In the genomic region with DNA sequence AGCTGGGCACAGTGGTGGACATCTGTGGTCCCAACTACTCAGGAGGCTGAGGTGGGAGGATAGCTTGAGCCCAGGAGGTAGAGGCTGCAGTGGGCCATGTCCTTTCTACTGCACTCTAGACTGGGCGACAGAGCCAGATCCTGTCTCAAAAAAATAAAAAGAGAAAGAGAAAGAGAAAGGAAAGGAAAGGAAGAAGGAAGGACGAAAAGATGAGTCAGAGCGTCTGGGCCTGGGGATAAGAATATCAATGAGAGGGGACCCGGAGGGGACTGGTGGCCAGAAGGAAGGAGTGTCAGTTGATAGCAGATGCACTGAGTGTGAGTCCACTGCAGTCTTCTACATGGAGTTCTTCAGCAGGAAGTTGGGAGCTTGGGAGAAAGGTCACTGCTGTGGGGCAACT, we compare ENCODE assay signal across 21 cellular contexts.
DNase-seq lines count a peak whose midpoint lies in the region; ATAC-seq, FAIRE-seq and TF ChIP-seq lines count a peak whose summit lies in the region.
"Had no signal": no experiment of that assay in that cellular context is flagged by ENCODE, and none has a peak within 500 bp of the region (broad histone marks: within the 10 kb centered on the region; RNA-seq: fewer than 3 reads in every experiment).

No MANE protein-coding gene starts in this region.

- TF ChIP-seq EP300 in K562 (IDR thresholded peaks at IDR 0.05; ENCODE audit: low read length), result peak; percentile 79; the same call in 1 of the 2 replicates

- H3K4me3 ChIP-seq in K562 (no peak overlapping the region), HAP-1 (no peak overlapping the region)
- H3K4me3 ChIP-seq: BLaER1 treated with 17β-estradiol and CSF1 and Interleukin-3, amounts not matched to agents 10 nM and 100 nM; Peyer's patch had no signal

- H3K36me3 Mint-ChIP-seq in T-helper 17 cell (ENCODE audit: low read depth), result peaks cover 3% of the 10 kb centered on the region
- H3K36me3 Mint-ChIP-seq: CD8-positive, alpha-beta memory T cell had no signal

- peaks cover 10% of the 10 kb centered on the region for H3K4me1 Mint-ChIP-seq in T-helper 17 cell

- peaks cover 1 to 11% of the 10 kb centered on the region in 2 experiments; a peak in 4 of 5 replicates for H3K27me3 ChIP-seq in K562 (ENCODE audit: control insufficient read depth in 2 of 2, insufficient read depth in 2 of 2, low read length in 2 of 2)
- H3K27me3 ChIP-seq in HAP-1 (ENCODE audit: low read depth), result no peaks in the 10 kb centered on the region
- H3K27me3 ChIP-seq: BLaER1 treated with 17β-estradiol and CSF1 and Interleukin-3, amounts not matched to agents 10 nM and 100 nM; Peyer's patch had no signal

- H4K20me1 ChIP-seq in K562 (replicated peaks; ENCODE audit: control insufficient read depth, insufficient read depth, low read length), result no peaks in the 10 kb centered on the region
- H4K20me1 ChIP-seq: BLaER1 treated with 17β-estradiol and CSF1 and Interleukin-3, amounts not matched to agents 10 nM and 100 nM had no signal

- ATAC-seq in T-helper 17 cell, result no peak
- ATAC-seq in K562, result peak; percentile 82
- ATAC-seq: Right ventricle myocardium inferior had no signal

- H3K4me2 ChIP-seq in K562 (ENCODE audit: insufficient read depth, low read length), result peak overlapping the region; percentile 59

- no peak for TF ChIP-seq RAD21 in K562 (CRISPR knock-in tag; conservative IDR thresholded peaks at IDR 0.05 in 1 of 2, IDR thresholded peaks at IDR 0.05 in 1 of 2)

- TF ChIP-seq POLR2A in K562 (conservative IDR thresholded peaks at IDR 0.05), result no peak

- no peaks in the 10 kb centered on the region for H3K9me3 ChIP-seq in T-helper 17 cell (ENCODE audit: control insufficient read depth, low read length, poor library complexity, severe bottlenecking)
- H3K9me3 ChIP-seq in K562 (replicated peaks; ENCODE audit: control insufficient read depth, insufficient read depth, low read depth, low read length), result no peaks in the 10 kb centered on the region
- peaks cover 10% of the 10 kb centered on the region for H3K9me3 ChIP-seq in HAP-1
- H3K9me3 ChIP-seq: Peyer's patch had no signal

- H3K27ac ChIP-seq in K562 (ENCODE audit: extremely low read depth, low read depth, low read length), result peak overlapping the region; percentile 33; the same call in 1 of the 3 replicates
- H3K27ac ChIP-seq: BLaER1 treated with 17β-estradiol and CSF1 and Interleukin-3, amounts not matched to agents 10 nM and 100 nM; Peyer's patch had no signal

- intact Hi-C loops in K562 (cut with micrococcal nuclease), result no loop called here

- H3K9me1 ChIP-seq in K562 (ENCODE audit: control insufficient read depth, insufficient read depth, low read length), result no peaks in the 10 kb centered on the region

- in situ Hi-C loops in K562 (cut with MboI), result no loop called here
- in situ Hi-C loops in KBM-7 (cut with MboI; ENCODE audit: low pct_unique_long_range_greater_than_20kb, low sequenced_read_pairs), result no loop called here
- in situ Hi-C loops in HAP-1 (cut with MboI; ENCODE audit: low sequenced_read_pairs), result no loop called here

- FAIRE-seq in K562 (lab: Jason Lieb, UNC), result peak; percentile 85
- FAIRE-seq: D721Med, GM12892, GM18507 had no signal

- POLR2A ChIA-PET in K562 (lab: Yijun Ruan, JAX), result interaction anchor here (0.6 kb wide), 2 partner anchors 119 to 208 kb away, joined by 3 to 7 read pairs; no protein-coding TSS in a partner anchor

- whole genome bisulfite sequencing in K562 (ENCODE audit: insufficient coverage, low coverage, missing lambda C conversion rate), result 0% methylated on average over 4 of the region's 4 CpGs

- BruUV-seq in K562 (replicated peaks; lab: Mats Ljungman, UMichigan), result no TSS peak

- peak overlapping the region in 1 of 2 experiments; percentile 2; a peak in 1 of 4 replicates for H3K9ac ChIP-seq in K562 (ENCODE audit: insufficient read depth in 1 of 2, low read depth in 2 of 2, low read length in 2 of 2)
- H3K9ac ChIP-seq: BLaER1 treated with 17β-estradiol and CSF1 and Interleukin-3, amounts not matched to agents 10 nM and 100 nM had no signal

- H3K4me1 ChIP-seq in K562 (replicated peaks in 1 of 2; ENCODE audit: control insufficient read depth in 2 of 2, insufficient read depth in 2 of 2, low read length in 2 of 2) (peaks cover 14 to 32% of the 10 kb centered on the region in 2 experiments; a peak in 4 of 5 replicates), HAP-1 (peaks cover 21% of the 10 kb centered on the region)
- H3K4me1 ChIP-seq: Peyer's patch had no signal

- no peak overlapping the region for H3K4me3 Mint-ChIP-seq in T-helper 17 cell
- H3K4me3 Mint-ChIP-seq: CD8-positive, alpha-beta memory T cell had no signal

- peak overlapping the region; percentile 8 for H3K27ac Mint-ChIP-seq in T-helper 17 cell

- H3K36me3 ChIP-seq in K562 (ENCODE audit: control insufficient read depth, insufficient read depth, low read length), result no peaks in the 10 kb centered on the region
- no peaks in the 10 kb centered on the region for H3K36me3 ChIP-seq in HAP-1 (replicated peaks)
- H3K36me3 ChIP-seq: BLaER1 treated with 17β-estradiol and CSF1 and Interleukin-3, amounts not matched to agents 10 nM and 100 nM; Peyer's patch had no signal

- no peak for TF ChIP-seq CTCF in K562 (IDR thresholded peaks at IDR 0.05 in 2 of 3, conservative IDR thresholded peaks at IDR 0.05 in 1 of 3; ENCODE audit: insufficient read depth in 2 of 3, low read depth in 1 of 3, low read length in 3 of 3)

- H3K79me2 ChIP-seq in K562 (ENCODE audit: control insufficient read depth, insufficient read depth, low read length), result no peaks in the 10 kb centered on the region

- peaks cover 15% of the 10 kb centered on the region for H3K27me3 Mint-ChIP-seq in T-helper 17 cell

- CTCF ChIA-PET in K562 (lab: Yijun Ruan, JAX; ENCODE audit: low intra/inter-chr PET ratio), result no interaction called here

- H2AFZ ChIP-seq in K562 (ENCODE audit: low read depth, low read length), result peak overlapping the region; percentile 37; the same call in 1 of the 2 replicates

- DNase-seq in CMK (ENCODE audit: low read depth) (peak; percentile 63), M059J (ENCODE audit: low read depth) (peak; percentile 17), T-helper 17 cell (no peak), K562 (ENCODE audit: extremely low read depth in 1 of 4, low spot score in 3 of 4) (peak; percentile 71 to 80 (median 78)), KBM-7 (no peak), HAP-1 (ENCODE audit: low spot score in 2 of 2) (no peak), hepatic stellate cell (ENCODE audit: low spot score) (no peak)
- DNase-seq: CD8-positive, alpha-beta memory T cell; GOT3; KG1; NCI-H1105; NCI-H1694; NCI-H2081 treated with DMSO at 0.1 percent for 48 hours; NCI-H446 treated with DMSO at 0.1 percent for 48 hours; NCI-H774; Peyer's patch had no signal

TF ChIP-seq in K562, 482 proteins besides CTCF, POLR2A, EP300 and RAD21 (continues in another document):
- TF ChIP-seq U2AF2 (optimal IDR thresholded peaks at IDR 0.05; ENCODE audit: low read depth, low read length) (no peak), ATF1 (CRISPR knock-in tag; IDR thresholded peaks at IDR 0.05) (no peak), ATF1 (tag; IDR thresholded peaks at IDR 0.05) (no peak), HMG20B (CRISPR knock-in tag; IDR thresholded peaks at IDR 0.05) (no peak), MCM2 (IDR thresholded peaks at IDR 0.05; ENCODE audit: low read depth) (no peak), TRIM28 (IDR thresholded peaks at IDR 0.05) (0 out of 2 replicates have a peak, but pooled peaks have one; percentile 17), KAT8 (IDR thresholded peaks at IDR 0.05; ENCODE audit: low read depth) (no peak), HMGN3 (IDR thresholded peaks at IDR 0.05; ENCODE audit: borderline replicate concordance, extremely low read depth, insufficient read length, low read depth, low read length) (no peak), TOE1 (IDR thresholded peaks at IDR 0.05; ENCODE audit: borderline replicate concordance) (no peak), TOE1 (CRISPR knock-in tag; IDR thresholded peaks at IDR 0.05; ENCODE audit: borderline replicate concordance, low read depth) (no peak), PURB (CRISPR knock-in tag; IDR thresholded peaks at IDR 0.05; ENCODE audit: low read depth) (no peak), ZNF445 (CRISPR knock-in tag; IDR thresholded peaks at IDR 0.05; ENCODE audit: low read depth) (no peak)
- TF ChIP-seq, protein P1, sequence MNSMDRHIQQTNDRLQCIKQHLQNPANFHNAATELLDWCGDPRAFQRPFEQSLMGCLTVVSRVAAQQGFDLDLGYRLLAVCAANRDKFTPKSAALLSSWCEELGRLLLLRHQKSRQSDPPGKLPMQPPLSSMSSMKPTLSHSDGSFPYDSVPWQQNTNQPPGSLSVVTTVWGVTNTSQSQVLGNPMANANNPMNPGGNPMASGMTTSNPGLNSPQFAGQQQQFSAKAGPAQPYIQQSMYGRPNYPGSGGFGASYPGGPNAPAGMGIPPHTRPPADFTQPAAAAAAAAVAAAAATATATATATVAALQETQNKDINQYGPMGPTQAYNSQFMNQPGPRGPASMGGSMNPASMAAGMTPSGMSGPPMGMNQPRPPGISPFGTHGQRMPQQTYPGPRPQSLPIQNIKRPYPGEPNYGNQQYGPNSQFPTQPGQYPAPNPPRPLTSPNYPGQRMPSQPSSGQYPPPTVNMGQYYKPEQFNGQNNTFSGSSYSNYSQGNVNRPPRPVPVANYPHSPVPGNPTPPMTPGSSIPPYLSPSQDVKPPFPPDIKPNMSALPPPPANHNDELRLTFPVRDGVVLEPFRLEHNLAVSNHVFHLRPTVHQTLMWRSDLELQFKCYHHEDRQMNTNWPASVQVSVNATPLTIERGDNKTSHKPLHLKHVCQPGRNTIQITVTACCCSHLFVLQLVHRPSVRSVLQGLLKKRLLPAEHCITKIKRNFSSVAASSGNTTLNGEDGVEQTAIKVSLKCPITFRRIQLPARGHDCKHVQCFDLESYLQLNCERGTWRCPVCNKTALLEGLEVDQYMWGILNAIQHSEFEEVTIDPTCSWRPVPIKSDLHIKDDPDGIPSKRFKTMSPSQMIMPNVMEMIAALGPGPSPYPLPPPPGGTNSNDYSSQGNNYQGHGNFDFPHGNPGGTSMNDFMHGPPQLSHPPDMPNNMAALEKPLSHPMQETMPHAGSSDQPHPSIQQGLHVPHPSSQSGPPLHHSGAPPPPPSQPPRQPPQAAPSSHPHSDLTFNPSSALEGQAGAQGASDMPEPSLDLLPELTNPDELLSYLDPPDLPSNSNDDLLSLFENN (IDR thresholded peaks at IDR 0.05; ENCODE audit: low read depth in 2 of 2, low read length in 2 of 2), result peak in 1 of 2 experiments; percentile 80; a peak in 2 of 4 replicates
- TF ChIP-seq, protein P2, sequence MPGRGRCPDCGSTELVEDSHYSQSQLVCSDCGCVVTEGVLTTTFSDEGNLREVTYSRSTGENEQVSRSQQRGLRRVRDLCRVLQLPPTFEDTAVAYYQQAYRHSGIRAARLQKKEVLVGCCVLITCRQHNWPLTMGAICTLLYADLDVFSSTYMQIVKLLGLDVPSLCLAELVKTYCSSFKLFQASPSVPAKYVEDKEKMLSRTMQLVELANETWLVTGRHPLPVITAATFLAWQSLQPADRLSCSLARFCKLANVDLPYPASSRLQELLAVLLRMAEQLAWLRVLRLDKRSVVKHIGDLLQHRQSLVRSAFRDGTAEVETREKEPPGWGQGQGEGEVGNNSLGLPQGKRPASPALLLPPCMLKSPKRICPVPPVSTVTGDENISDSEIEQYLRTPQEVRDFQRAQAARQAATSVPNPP (IDR thresholded peaks at IDR 0.05; ENCODE audit: borderline replicate concordance, insufficient read depth, insufficient read length), result no peak

Comparison
In these comparisons a context has a peak if more than half of its experiments do, and no peak if none do; other contexts are left out.
1. DNase-seq: peak in CMK (single experiment), M059J (single experiment) and K562 (4 of 4); none in T-helper 17 cell (0 of 3), KBM-7 (single experiment), HAP-1 (0 of 2) and hepatic stellate cell (single experiment).